ENCODE assay signal across 8 cellular contexts in genomic region chr14:77862154-77862783, GRCh38.
A peak's percentile ranks its signal among the peaks of the same experiment; 100 is the strongest.
DNase-seq lines count a peak whose midpoint lies in the region; ATAC-seq and TF ChIP-seq lines count a peak whose summit lies in the region.

No MANE protein-coding gene starts in this region.

- H3K27me3 Mint-ChIP-seq in naive thymus-derived CD4-positive, alpha-beta T cell: no peaks in the 10 kb centered on the region

- DNase-seq in NCI-H82 (lab: John Stamatoyannopoulos, UW) (peak; percentile 69), NCI-H82 treated with DMSO at 0.1 percent for 48 hours (lab: John Stamatoyannopoulos, UW; ENCODE audit: unreplicated experiment) (no peak), NCI-H460 (ENCODE audit: extremely low read depth, low read depth) (peak; percentile 57), activated T-cell treated with anti-CD3 and anti-CD28 coated beads for 48 hours (ENCODE audit: low read depth) (peak; percentile 70), esophagus squamous epithelium (lab: John Stamatoyannopoulos, UW) (no peak)
- peak; percentile 9 to 79 (median 48) for DNase-seq in naive thymus-derived CD4-positive, alpha-beta T cell
- peak; percentile 69 for DNase-seq in stimulated activated CD8-positive, alpha-beta memory T cell treated with anti-CD3 and anti-CD28 coated beads, Interleukin-7, amount 100 ng/mL, for 24 hours (ENCODE audit: low read depth)

- H3K4me3 Mint-ChIP-seq in naive thymus-derived CD4-positive, alpha-beta T cell: no peak overlapping the region

- no peak for TF ChIP-seq POLR2A in esophagus squamous epithelium (IDR thresholded peaks at IDR 0.05)

- H3K4me1 ChIP-seq in esophagus squamous epithelium: no peaks in the 10 kb centered on the region
- H3K4me1 ChIP-seq in naive thymus-derived CD4-positive, alpha-beta T cell (ENCODE audit: control insufficient read depth in 2 of 2, insufficient read depth in 2 of 2, low read length in 2 of 2): no peaks in the 10 kb centered on the region

- no peak overlapping the region for H3K27ac Mint-ChIP-seq in naive thymus-derived CD4-positive, alpha-beta T cell

- H3K4me1 Mint-ChIP-seq in naive thymus-derived CD4-positive, alpha-beta T cell: peaks cover 0 to 5% (median 0%) of the 10 kb centered on the region in 7 donors

- H3K9me3 ChIP-seq in esophagus squamous epithelium: no peaks in the 10 kb centered on the region
- H3K9me3 ChIP-seq in naive thymus-derived CD4-positive, alpha-beta T cell (ENCODE audit: control insufficient read depth in 2 of 3, low read length in 3 of 3): no peaks in the 10 kb centered on the region

- no peak overlapping the region for H3K27ac ChIP-seq in esophagus squamous epithelium
- H3K27ac ChIP-seq in naive thymus-derived CD4-positive, alpha-beta T cell (ENCODE audit: low read depth, low read length): no peak overlapping the region

- POLR2A ChIA-PET in naive thymus-derived CD4-positive, alpha-beta T cell (lab: Charles Lee): no interaction called here

- intact Hi-C loops in esophagus squamous epithelium (cut with DNase I): loop anchor here (10.0 kb wide), 1 partner anchor 703 kb away; no protein-coding TSS in a partner anchor
- intact Hi-C loops in naive thymus-derived CD4-positive, alpha-beta T cell (cut with micrococcal nuclease): loop anchor here in 1 of 2 donors (1.0 to 5.0 kb wide), 3 partner anchors 129 to 985 kb away; no protein-coding TSS in a partner anchor

- H3K36me3 Mint-ChIP-seq in naive thymus-derived CD4-positive, alpha-beta T cell: peaks cover 0 to 47% (median 29%) of the 10 kb centered on the region in 5 donors

- peaks cover 0 to 6% (median 0%) of the 10 kb centered on the region in 3 donors for H3K36me3 ChIP-seq in esophagus squamous epithelium
- no peaks in the 10 kb centered on the region for H3K36me3 ChIP-seq in naive thymus-derived CD4-positive, alpha-beta T cell (ENCODE audit: control insufficient read depth in 2 of 3, insufficient read depth in 3 of 3, low read length in 3 of 3)

- TF ChIP-seq CTCF in esophagus squamous epithelium (IDR thresholded peaks at IDR 0.05): peak; percentile 62 to 95 (median 80)

- no peak overlapping the region for H3K4me3 ChIP-seq in esophagus squamous epithelium
- H3K4me3 ChIP-seq in naive thymus-derived CD4-positive, alpha-beta T cell (ENCODE audit: low read length): no peak overlapping the region

- peak; percentile 76 for ATAC-seq in HG02870 (IDR thresholded peaks at IDR 0.05; ENCODE audit: unreplicated experiment)
- peak; percentile 71 for ATAC-seq in naive thymus-derived CD4-positive, alpha-beta T cell

- H3K9me3 Mint-ChIP-seq in naive thymus-derived CD4-positive, alpha-beta T cell: peaks cover 0 to 14% (median 4%) of the 10 kb centered on the region in 11 donors

- no peaks in the 10 kb centered on the region for H3K27me3 ChIP-seq in esophagus squamous epithelium
- no peaks in the 10 kb centered on the region for H3K27me3 ChIP-seq in naive thymus-derived CD4-positive, alpha-beta T cell (ENCODE audit: control insufficient read depth in 2 of 2, insufficient read depth in 2 of 2, low read length in 2 of 2)

- 40 to 83% methylated on average over 2 to 8 of the region's 11 CpGs for WGBS in esophagus squamous epithelium, 2 donors

- CTCF ChIA-PET in naive thymus-derived CD4-positive, alpha-beta T cell (lab: Charles Lee): interaction anchor here (1.0 to 1.5 kb wide), 2 partner anchors 27 to 705 kb away, joined by 3 to 4 read pairs; no protein-coding TSS in a partner anchor

Comparison
In these comparisons a context has a peak if more than half of its experiments do, and no peak if none do; other contexts are left out.
1. DNase-seq: peak in NCI-H82 (single experiment), NCI-H460 (single experiment), activated T-cell treated with anti-CD3 and anti-CD28 coated beads for 48 hours (single experiment), naive thymus-derived CD4-positive, alpha-beta T cell (9 of 9) and stimulated activated CD8-positive, alpha-beta memory T cell treated with anti-CD3 and anti-CD28 coated beads, Interleukin-7, amount 100 ng/mL, for 24 hours (single experiment); none in NCI-H82 treated with DMSO at 0.1 percent for 48 hours (single experiment) and esophagus squamous epithelium (single experiment).